In the genomic region with DNA sequence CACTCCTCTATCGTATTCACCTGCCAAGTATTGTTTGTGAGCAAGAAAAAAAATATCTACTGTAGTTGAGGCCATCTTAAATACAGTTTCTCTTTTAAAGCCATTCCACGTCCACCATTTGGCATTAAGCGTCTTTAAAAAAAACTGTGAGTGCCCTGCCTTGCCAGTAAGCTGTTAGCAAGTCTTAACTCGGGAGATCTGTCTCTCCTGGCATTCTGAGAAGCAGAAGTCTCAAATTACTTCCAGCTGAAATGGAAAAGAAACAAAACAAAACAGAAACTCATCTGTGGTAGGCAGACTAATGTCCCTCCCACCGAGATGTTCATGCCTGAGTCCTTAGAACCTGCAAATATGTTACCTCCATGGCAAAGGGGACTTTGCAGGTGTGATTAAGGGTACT, we compare ENCODE assay signal across 9 cellular contexts.
DNase-seq lines count a peak whose midpoint lies in the region; ATAC-seq and TF ChIP-seq lines count a peak whose summit lies in the region.
"Had no signal": no experiment of that assay in that cellular context is flagged by ENCODE, and none has a peak within 500 bp of the region (broad histone marks: within the 10 kb centered on the region; RNA-seq: fewer than 3 reads in every experiment).

No MANE protein-coding gene starts in this region.

- H3K9me3 Mint-ChIP-seq in osteocyte (ENCODE audit: unreplicated experiment) = no peaks in the 10 kb centered on the region

- H3K79me2 ChIP-seq in fibroblast of lung (ENCODE audit: control insufficient read depth, insufficient read depth, low read length) = no peaks in the 10 kb centered on the region

- no peaks in the 10 kb centered on the region for H3K27me3 ChIP-seq in fibroblast of lung (ENCODE audit: control insufficient read depth, insufficient read depth, low read length)

- H3K36me3 Mint-ChIP-seq in osteocyte (ENCODE audit: unreplicated experiment) = no peaks in the 10 kb centered on the region
- H3K36me3 Mint-ChIP-seq: WTC11 had no signal

- H3K27ac Mint-ChIP-seq in osteocyte (ENCODE audit: unreplicated experiment) = peak overlapping the region; percentile 94
- H3K27ac Mint-ChIP-seq: WTC11 had no signal

- peaks cover 12% of the 10 kb centered on the region for H3K4me1 ChIP-seq in fibroblast of lung (ENCODE audit: control insufficient read depth, extremely low read depth, insufficient read depth, low read length)

- H3K9ac ChIP-seq in fibroblast of lung (ENCODE audit: insufficient read depth, low read length) = no peak overlapping the region

- DNase-seq in AG09319 (ENCODE audit: extremely low read depth, low read depth) (peak; percentile 75), OCI-M1 (lab: John Stamatoyannopoulos, UW) (peak; percentile 84), fibroblast of lung (ENCODE audit: low read depth in 2 of 2) (peak; percentile 88), osteocyte (ENCODE audit: extremely low spot score, unreplicated experiment) (no peak), left colon (no peak), foreskin melanocyte (no peak), AML-193 (lab: John Stamatoyannopoulos, UW) (no peak), NCI-H524 treated with DMSO at 0.1 percent for 48 hours (lab: John Stamatoyannopoulos, UW) (no peak)

- H3K4me3 ChIP-seq in fibroblast of lung (replicated peaks in 1 of 4; ENCODE audit: control extremely low read depth in 1 of 4, insufficient read depth in 1 of 4, low read depth in 3 of 4, low read length in 4 of 4) = peak overlapping the region in 1 of 4 experiments; percentile 12

- H3K27ac ChIP-seq in fibroblast of lung (ENCODE audit: insufficient read depth, low read length) = peak overlapping the region; percentile 15

- no peaks in the 10 kb centered on the region for H3K9me3 ChIP-seq in fibroblast of lung (ENCODE audit: control insufficient read depth, insufficient read depth, low read depth, low read length)

- H2AFZ ChIP-seq in fibroblast of lung (ENCODE audit: low read length) = peak overlapping the region; percentile 9

- H3K4me1 Mint-ChIP-seq in osteocyte (ENCODE audit: unreplicated experiment) = peaks cover 36% of the 10 kb centered on the region

- intact Hi-C loops in left colon (cut with DNase I, micrococcal nuclease) = no loop called here

- H3K36me3 ChIP-seq in fibroblast of lung (ENCODE audit: control insufficient read depth, insufficient read depth, low read length) = no peaks in the 10 kb centered on the region

- no peaks in the 10 kb centered on the region for H4K20me1 ChIP-seq in fibroblast of lung (ENCODE audit: control insufficient read depth, extremely low read depth, insufficient read depth, low read length)

- H3K27me3 Mint-ChIP-seq in osteocyte (ENCODE audit: unreplicated experiment) = no peaks in the 10 kb centered on the region

- H3K4me3 Mint-ChIP-seq in osteocyte (ENCODE audit: unreplicated experiment) = no peak overlapping the region
- H3K4me3 Mint-ChIP-seq: WTC11 had no signal

- peak overlapping the region; percentile 67 for H3K4me2 ChIP-seq in fibroblast of lung (ENCODE audit: extremely low read depth, insufficient read depth, low read length)

- no peak for TF ChIP-seq CTCF in AG09319 (IDR thresholded peaks at IDR 0.05; ENCODE audit: low read depth, low read length)
- TF ChIP-seq CTCF in fibroblast of lung (conservative IDR thresholded peaks at IDR 0.05 in 1 of 2, IDR thresholded peaks at IDR 0.05 in 1 of 2; ENCODE audit: low read depth in 1 of 2, low read length in 2 of 2) = no peak
- TF ChIP-seq CTCF in osteocyte (IDR thresholded peaks at IDR 0.05) = no peak

- no peak for ATAC-seq in left colon
- ATAC-seq: WTC11 had no signal

Comparison
In these comparisons a context has a peak if more than half of its experiments do, and no peak if none do; other contexts are left out.
1. DNase-seq: peak in AG09319 (single experiment), OCI-M1 (single experiment) and fibroblast of lung (2 of 2); none in osteocyte (single experiment), left colon (0 of 2), foreskin melanocyte (single experiment), AML-193 (0 of 2) and NCI-H524 treated with DMSO at 0.1 percent for 48 hours (single experiment).